11 cellular contexts compared by ENCODE assay signal in genomic region chr7:921581-922333, GRCh38. TPM values are rescaled to one million over a fixed set of nuclear protein-coding genes. Genes with fewer than 3 reads are reported as not detected.
A peak's percentile ranks its signal among the peaks of the same experiment; 100 is the strongest.
DNase-seq lines count a peak whose midpoint lies in the region; ATAC-seq and TF ChIP-seq lines count a peak whose summit lies in the region.
"Had no signal": no experiment of that assay in that cellular context is flagged by ENCODE, and none has a peak within 500 bp of the region (broad histone marks: within the 10 kb centered on the region; RNA-seq: fewer than 3 reads in every experiment).

No MANE protein-coding gene starts in this region.

- peak; percentile 6 for DNase-seq in stimulated activated CD4-positive, alpha-beta T cell treated with anti-CD3 and anti-CD28 coated beads, Interleukin-1b, Interleukin-23, amount 100 ng/mL, for 48 hours
- DNase-seq in stimulated activated CD4-positive, alpha-beta T cell treated with anti-CD3 and anti-CD28 coated beads, Interleukin-4, amount 100 ng/mL, for 24 hours = no peak
- DNase-seq in caudate nucleus (lab: John Stamatoyannopoulos, UW) (no peak), uterus (peak; percentile 8 to 12), C1 segment of cervical spinal cord (lab: John Stamatoyannopoulos, UW) (no peak), GM23248 (no peak)
- DNase-seq in naive thymus-derived CD4-positive, alpha-beta T cell = peak in 1 of 9 donors; percentile 6
- no peak for DNase-seq in NK-92 treated with Interleukin-12 subunit alpha and Interleukin-12 subunit beta, amount 100 ng/mL, for 24 hours (lab: John Stamatoyannopoulos, UW)
- DNase-seq: COR-L47, GOT3 had no signal

- H3K9me3 ChIP-seq in naive thymus-derived CD4-positive, alpha-beta T cell (ENCODE audit: control insufficient read depth in 2 of 3, low read length in 3 of 3) = no peaks in the 10 kb centered on the region
- H3K9me3 ChIP-seq in uterus (no peaks in the 10 kb centered on the region), GM23248 (ENCODE audit: low read depth) (no peaks in the 10 kb centered on the region)
- H3K9me3 ChIP-seq: SJSA1 had no signal

- CTCF ChIA-PET in naive thymus-derived CD4-positive, alpha-beta T cell (lab: Charles Lee) = interaction anchor here (0.8 to 1.6 kb wide), 4 partner anchors 37 to 254 kb away, joined by 3 read pairs; no protein-coding TSS in a partner anchor

- no peak overlapping the region for H3K9ac ChIP-seq in GM23248

- H3K27me3 ChIP-seq in naive thymus-derived CD4-positive, alpha-beta T cell (ENCODE audit: control insufficient read depth in 2 of 2, insufficient read depth in 2 of 2, low read length in 2 of 2) = no peaks in the 10 kb centered on the region
- H3K27me3 ChIP-seq in uterus (no peaks in the 10 kb centered on the region), GM23248 (replicated peaks; ENCODE audit: insufficient read depth) (no peaks in the 10 kb centered on the region)

- in situ Hi-C loops in GM23248 (cut with MboI) = no loop called here

- H3K9me2 ChIP-seq in GM23248 (ENCODE audit: insufficient read depth) = no peaks in the 10 kb centered on the region

- no peak overlapping the region for H3K4me2 ChIP-seq in GM23248 (ENCODE audit: unreplicated experiment)

- TF ChIP-seq CTCF in uterus (IDR thresholded peaks at IDR 0.05) = no peak

- peak overlapping the region; percentile 69 for H3K4me3 ChIP-seq in naive thymus-derived CD4-positive, alpha-beta T cell (ENCODE audit: low read length)
- H3K4me3 ChIP-seq in uterus = no peak overlapping the region
- no peak overlapping the region for H3K4me3 ChIP-seq in GM23248
- H3K4me3 ChIP-seq: SJSA1 had no signal

- H3K27ac ChIP-seq in caudate nucleus (ENCODE audit: low read depth, low read length) (peak overlapping the region; percentile 52), uterus (no peak overlapping the region), GM23248 (no peak overlapping the region)
- H3K27ac ChIP-seq in naive thymus-derived CD4-positive, alpha-beta T cell (ENCODE audit: low read depth, low read length) = peak overlapping the region; percentile 84
- H3K27ac ChIP-seq: SJSA1 had no signal

- no peaks in the 10 kb centered on the region for H3K36me3 ChIP-seq in naive thymus-derived CD4-positive, alpha-beta T cell (ENCODE audit: control insufficient read depth in 2 of 3, insufficient read depth in 3 of 3, low read length in 3 of 3)
- H3K36me3 ChIP-seq in uterus (no peaks in the 10 kb centered on the region), GM23248 (ENCODE audit: low read depth) (no peaks in the 10 kb centered on the region)
- H3K36me3 ChIP-seq: SJSA1 had no signal

- WGBS in GM23248 (ENCODE audit: low coverage in 1 of 2, low lambda C conversion rate in 2 of 2, missing lambda C conversion rate in 2 of 2), 2 experiments = 74 to 77% methylated on average over 33 to 36 of the region's 36 CpGs

- POLR2A ChIA-PET in naive thymus-derived CD4-positive, alpha-beta T cell (lab: Charles Lee) = interaction anchor here (0.6 to 2.2 kb wide), 7 partner anchors 12 to 570 kb away, joined by 3 to 27 read pairs (median 4); partner anchors contain the start of genes COX19 and GET4

- H3K9me3 Mint-ChIP-seq in naive thymus-derived CD4-positive, alpha-beta T cell = peaks cover 0 to 1% (median 0%) of the 10 kb centered on the region in 11 donors

- peaks cover 30% of the 10 kb centered on the region in 2 donors for H3K4me1 ChIP-seq in naive thymus-derived CD4-positive, alpha-beta T cell (ENCODE audit: control insufficient read depth in 2 of 2, insufficient read depth in 2 of 2, low read length in 2 of 2)
- H3K4me1 ChIP-seq in uterus (peaks cover 0 to 5% of the 10 kb centered on the region in 2 donors), GM23248 (ENCODE audit: insufficient read depth) (0 out of 2 replicates have a peak, but pooled peaks cover 3% of the 10 kb centered on the region)

- intact Hi-C loops in naive thymus-derived CD4-positive, alpha-beta T cell (cut with micrococcal nuclease) = loop anchor here (2.0 to 5.0 kb wide), 10 partner anchors 19 to 774 kb away; partner anchors contain the start of genes GPR146 (in 2 of the 2) and SUN1 (in 1 of the 2)
- intact Hi-C loops in uterus (cut with DNase I; ENCODE audit: low total_unique reads) = no loop called here

- peak overlapping the region in 9 of 10 donors; percentile 78 to 90 (median 88) for H3K4me3 Mint-ChIP-seq in naive thymus-derived CD4-positive, alpha-beta T cell

- no peak for ATAC-seq in naive thymus-derived CD4-positive, alpha-beta T cell

- peaks cover 19 to 30% (median 26%) of the 10 kb centered on the region in 7 donors for H3K4me1 Mint-ChIP-seq in naive thymus-derived CD4-positive, alpha-beta T cell

- H4K20me1 ChIP-seq in GM23248 (ENCODE audit: insufficient read depth) = no peaks in the 10 kb centered on the region

- TF ChIP-seq POLR2A in uterus (IDR thresholded peaks at IDR 0.05) = no peak

- H3K27me3 Mint-ChIP-seq in naive thymus-derived CD4-positive, alpha-beta T cell = no peaks in the 10 kb centered on the region

- peaks cover 0 to 4% (median 0%) of the 10 kb centered on the region in 5 donors for H3K36me3 Mint-ChIP-seq in naive thymus-derived CD4-positive, alpha-beta T cell

- H2AFZ ChIP-seq in GM23248 = no peak overlapping the region

- peak overlapping the region in 6 of 9 donors; percentile 70 to 94 (median 84) for H3K27ac Mint-ChIP-seq in naive thymus-derived CD4-positive, alpha-beta T cell

- no peaks in the 10 kb centered on the region for H3K79me2 ChIP-seq in GM23248 (ENCODE audit: insufficient read depth)

- no peaks in the 10 kb centered on the region for H3F3A ChIP-seq in GM23248 (ENCODE audit: insufficient read depth)

RNA-seq across cellular contexts. Expression of gene ADAP1, which starts 32.7 kb away (rescaled TPM):
- 10 to 100 TPM in 3 of 5 experiments, 1 to 10 TPM in 2; 5.0 to 68.6 (median 17.3) TPM for total RNA-seq in naive thymus-derived CD4-positive, alpha-beta T cell
- 1 to 10 TPM; 3.8 to 5.5 TPM for polyA plus RNA-seq in naive thymus-derived CD4-positive, alpha-beta T cell
- 10 to 100 TPM in 2 of 4 donors, 1 to 10 TPM in 2; 3.2 to 17.4 (median 10.9) TPM for total RNA-seq in uterus
- total RNA-seq in GM23248 (2014; rRNA removed; shearing (Covaris generic)) = 0.38 and 1.1 TPM in 2 replicates
- 0.24 and 0.51 TPM in 2 replicates for polyA plus RNA-seq in GM23248 (2016; fragmentation: Nextera tagmentation; extraction: Ambion mirVana)

RNA-seq across cellular contexts. Expression of gene GET4, which starts 45.4 kb away (rescaled TPM):
- 10 to 100 TPM; 42.6 to 82.1 (median 52.6) TPM for total RNA-seq in naive thymus-derived CD4-positive, alpha-beta T cell
- 10 to 100 TPM; 20.5 to 38.6 TPM for polyA plus RNA-seq in naive thymus-derived CD4-positive, alpha-beta T cell
- total RNA-seq in uterus = 10 to 100 TPM in 3 of 4 donors, 1 to 10 TPM in 1; 6.1 to 39.4 (median 26.7) TPM
- total RNA-seq in GM23248 (2014; rRNA removed; shearing (Covaris generic)) = 16.7 and 26.8 TPM in 2 replicates
- polyA plus RNA-seq in GM23248 (2016; fragmentation: Nextera tagmentation; extraction: Ambion mirVana) = 25.3 and 26.3 TPM in 2 replicates

RNA-seq across cellular contexts. Expression of gene COX19, which starts 53.6 kb away (rescaled TPM):
- 10 to 100 TPM; 18.3 to 48.2 (median 46.1) TPM for total RNA-seq in naive thymus-derived CD4-positive, alpha-beta T cell
- polyA plus RNA-seq in naive thymus-derived CD4-positive, alpha-beta T cell = 10 to 100 TPM; 26.7 to 28.1 TPM
- total RNA-seq in uterus = 10 to 100 TPM in 3 of 4 donors, 1 to 10 TPM in 1; 2.6 to 32.5 (median 20.1) TPM
- total RNA-seq in GM23248 (2014; rRNA removed; shearing (Covaris generic)) = 5.5 and 5.6 TPM in 2 replicates
- 9.5 and 9.9 TPM in 2 replicates for polyA plus RNA-seq in GM23248 (2016; fragmentation: Nextera tagmentation; extraction: Ambion mirVana)

Comparison
In these comparisons a context has a peak if more than half of its experiments do, and no peak if none do; other contexts are left out.
1. DNase-seq: peak in stimulated activated CD4-positive, alpha-beta T cell treated with anti-CD3 and anti-CD28 coated beads, Interleukin-1b, Interleukin-23, amount 100 ng/mL, for 48 hours (single experiment) and uterus (2 of 2); none in stimulated activated CD4-positive, alpha-beta T cell treated with anti-CD3 and anti-CD28 coated beads, Interleukin-4, amount 100 ng/mL, for 24 hours (single experiment), caudate nucleus (0 of 61), NK-92 treated with Interleukin-12 subunit alpha and Interleukin-12 subunit beta, amount 100 ng/mL, for 24 hours (single experiment), C1 segment of cervical spinal cord (0 of 14) and GM23248 (single experiment).
2. H3K27ac ChIP-seq: peak in caudate nucleus (single experiment) and naive thymus-derived CD4-positive, alpha-beta T cell (single experiment); none in uterus (0 of 2) and GM23248 (single experiment).